ENCODE assay signal across 35 cellular contexts in genomic region chr19:57324992-57325391, GRCh38. TPM values are rescaled to one million over a fixed set of nuclear protein-coding genes. Genes with fewer than 3 reads are reported as not detected.
DNase-seq lines count a peak whose midpoint lies in the region; ATAC-seq, FAIRE-seq and TF ChIP-seq lines count a peak whose summit lies in the region.
"Had no signal": no experiment of that assay in that cellular context is flagged by ENCODE, and none has a peak within 500 bp of the region (broad histone marks: within the 10 kb centered on the region; RNA-seq: fewer than 3 reads in every experiment).

No MANE protein-coding gene starts in this region.

- H3K4me3 ChIP-seq in HEK293 (ENCODE audit: low read depth, low read length) (no peak overlapping the region), K562 (no peak overlapping the region), heart right ventricle (no peak overlapping the region)
- H3K4me3 ChIP-seq: A549; BLaER1; BLaER1 treated with 17β-estradiol and CSF1 and Interleukin-3, amounts not matched to agents 10 nM and 100 nM had no signal

- DNase-seq in K562 (ENCODE audit: extremely low read depth in 1 of 4, low spot score in 3 of 4) (no peak), endothelial cell (ENCODE audit: low spot score) (no peak), NCI-H1417 (lab: John Stamatoyannopoulos, UW) (no peak), heart right ventricle (no peak)
- DNase-seq in activated naive CD4-positive, alpha-beta T cell treated with anti-CD3 and anti-CD28 coated beads for 36 hours: no peak
- DNase-seq: 8988T; ACHN; AML-193; BE2C; C1 segment of cervical spinal cord; Caco-2; Calu3; CD4-positive, alpha-beta memory T cell; CD4-positive, alpha-beta T cell; CD4-positive, CD25-positive, alpha-beta regulatory T cell; CD8-positive, alpha-beta memory T cell; CD8-positive, alpha-beta T cell; COR-L47; DMS 273 treated with DMSO at 0.1 percent for 48 hours; DMS153; DMS53; DMS79; DMS79 treated with DMSO at 0.1 percent for 48 hours; DND-41; EL had no signal

- H3K79me2 ChIP-seq in K562 (ENCODE audit: control insufficient read depth, insufficient read depth, low read length): peaks cover 24% of the 10 kb centered on the region

- ATAC-seq in K562 (no peak), heart right ventricle (no peak)
- ATAC-seq: A549; CD8-positive, alpha-beta T cell had no signal

- BruUV-seq in K562 (replicated peaks; lab: Mats Ljungman, UMichigan): no TSS peak

- peaks cover 45% of the 10 kb centered on the region for H3K36me3 Mint-ChIP-seq in endothelial cell (ENCODE audit: low read depth, unreplicated experiment)
- peaks cover 91% of the 10 kb centered on the region for H3K36me3 Mint-ChIP-seq in activated naive CD4-positive, alpha-beta T cell treated with anti-CD3 and anti-CD28 coated beads for 36 hours (ENCODE audit: low read depth)

- no peak overlapping the region for H2AFZ ChIP-seq in K562 (ENCODE audit: low read depth, low read length)

- H3K27me3 Mint-ChIP-seq in endothelial cell (ENCODE audit: unreplicated experiment): peaks cover 9% of the 10 kb centered on the region
- no peaks in the 10 kb centered on the region for H3K27me3 Mint-ChIP-seq in activated naive CD4-positive, alpha-beta T cell treated with anti-CD3 and anti-CD28 coated beads for 36 hours (ENCODE audit: low read depth)
- H3K27me3 Mint-ChIP-seq: B cell; CD4-positive, alpha-beta memory T cell; CD4-positive, alpha-beta T cell; CD8-positive, alpha-beta memory T cell had no signal

- H3K4me3 Mint-ChIP-seq in endothelial cell (ENCODE audit: unreplicated experiment): peak overlapping the region; percentile 60
- no peak overlapping the region for H3K4me3 Mint-ChIP-seq in activated naive CD4-positive, alpha-beta T cell treated with anti-CD3 and anti-CD28 coated beads for 36 hours
- H3K4me3 Mint-ChIP-seq: B cell; CD14-positive monocyte; CD4-positive, alpha-beta memory T cell; CD4-positive, alpha-beta T cell; CD8-positive, alpha-beta T cell had no signal

- FAIRE-seq in K562 (lab: Jason Lieb, UNC): no peak
- FAIRE-seq: A204.1, A549, D721Med had no signal

- H3K36me3 ChIP-seq in HEK293 (ENCODE audit: control insufficient read depth in 2 of 2, insufficient read depth in 1 of 2, low read length in 2 of 2): peaks cover 62 to 76% of the 10 kb centered on the region in 2 experiments
- H3K36me3 ChIP-seq in K562 (ENCODE audit: control insufficient read depth, insufficient read depth, low read length): peaks cover 53% of the 10 kb centered on the region
- H3K36me3 ChIP-seq in heart right ventricle: peaks cover 12 to 72% (median 63%) of the 10 kb centered on the region in 9 donors

- no peaks in the 10 kb centered on the region for H3K9me3 ChIP-seq in HEK293 (ENCODE audit: control insufficient read depth, insufficient read depth, low read depth, low read length)
- H3K9me3 ChIP-seq in K562 (replicated peaks; ENCODE audit: control insufficient read depth, insufficient read depth, low read depth, low read length): peaks cover 6% of the 10 kb centered on the region
- H3K9me3 ChIP-seq in heart right ventricle: peaks cover 0 to 51% (median 20%) of the 10 kb centered on the region in 11 donors
- H3K9me3 ChIP-seq: BE2C, BLaER1, Caco-2 had no signal

- H3K27ac ChIP-seq in HEK293 (ENCODE audit: extremely low read depth, low read depth, low read length) (no peak overlapping the region), K562 (ENCODE audit: extremely low read depth, low read depth, low read length) (no peak overlapping the region), heart right ventricle (no peak overlapping the region)
- H3K27ac ChIP-seq: 22Rv1; A549; BLaER1; BLaER1 treated with 17β-estradiol and CSF1 and Interleukin-3, amounts not matched to agents 10 nM and 100 nM; C4-2B had no signal

- POLR2A ChIA-PET in HEK293 (lab: Yijun Ruan, JAX) (interaction anchor here (0.9 kb wide), 1 partner anchor 26 kb away, joined by 3 read pairs; the partner anchor contains the start of gene ZNF304), K562 (lab: Yijun Ruan, JAX) (no interaction called here)

- intact Hi-C loops in K562 (cut with micrococcal nuclease): no loop called here
- intact Hi-C loops in activated naive CD4-positive, alpha-beta T cell treated with anti-CD3 and anti-CD28 coated beads for 36 hours (cut with micrococcal nuclease): no loop called here
- intact Hi-C loops in heart right ventricle (cut with DNase I): loop anchor here in 2 of 10 donors (5.0 kb wide), 2 partner anchors 43 to 48 kb away; partner anchors contain the start of gene ZNF460 (in 1 of the 2)

- H3K9me1 ChIP-seq in K562 (ENCODE audit: control insufficient read depth, insufficient read depth, low read length): no peaks in the 10 kb centered on the region

- no peak for TF ChIP-seq POLR2A in K562 (conservative IDR thresholded peaks at IDR 0.05)

- H3K4me2 ChIP-seq in K562 (ENCODE audit: insufficient read depth, low read length): no peak overlapping the region
- H3K4me2 ChIP-seq: A549, BLaER1 had no signal

- TF ChIP-seq RAD21 in K562 (CRISPR knock-in tag; conservative IDR thresholded peaks at IDR 0.05 in 1 of 2, IDR thresholded peaks at IDR 0.05 in 1 of 2): no peak

- H3K9me3 Mint-ChIP-seq in endothelial cell (ENCODE audit: unreplicated experiment): no peaks in the 10 kb centered on the region
- H3K9me3 Mint-ChIP-seq in activated naive CD4-positive, alpha-beta T cell treated with anti-CD3 and anti-CD28 coated beads for 36 hours: peaks cover 52% of the 10 kb centered on the region

- TF ChIP-seq EP300 in K562 (IDR thresholded peaks at IDR 0.05; ENCODE audit: low read length): no peak

- peaks cover 19% of the 10 kb centered on the region for H3K4me1 Mint-ChIP-seq in endothelial cell (ENCODE audit: unreplicated experiment)
- peaks cover 19% of the 10 kb centered on the region for H3K4me1 Mint-ChIP-seq in activated naive CD4-positive, alpha-beta T cell treated with anti-CD3 and anti-CD28 coated beads for 36 hours (ENCODE audit: low read depth)

- H3K9ac ChIP-seq in K562 (ENCODE audit: insufficient read depth in 1 of 2, low read depth in 2 of 2, low read length in 2 of 2): no peak overlapping the region
- H3K9ac ChIP-seq: BLaER1; BLaER1 treated with 17β-estradiol and CSF1 and Interleukin-3, amounts not matched to agents 10 nM and 100 nM had no signal

- no peak for TF ChIP-seq CTCF in HEK293 (tag by site-specific recombination; IDR thresholded peaks at IDR 0.05)
- TF ChIP-seq CTCF in K562 (IDR thresholded peaks at IDR 0.05 in 2 of 3, conservative IDR thresholded peaks at IDR 0.05 in 1 of 3; ENCODE audit: insufficient read depth in 2 of 3, low read depth in 1 of 3, low read length in 3 of 3): no peak
- no peak for TF ChIP-seq CTCF in endothelial cell (IDR thresholded peaks at IDR 0.05; ENCODE audit: unreplicated experiment)
- TF ChIP-seq CTCF in heart right ventricle (IDR thresholded peaks at IDR 0.05): no peak

- CTCF ChIA-PET in HEK293 (lab: Yijun Ruan, JAX) (no interaction called here), K562 (lab: Yijun Ruan, JAX; ENCODE audit: low intra/inter-chr PET ratio) (no interaction called here)
- CTCF ChIA-PET in activated naive CD4-positive, alpha-beta T cell treated with anti-CD3 and anti-CD28 coated beads for 36 hours (lab: Charles Lee): no interaction called here

- in situ Hi-C loops in K562 (cut with MboI): no loop called here

- no peaks in the 10 kb centered on the region; the same call in 1 of the 2 replicates for H3K4me1 ChIP-seq in HEK293 (ENCODE audit: control insufficient read depth, insufficient read depth, low read length)
- H3K4me1 ChIP-seq in K562 (replicated peaks in 1 of 2; ENCODE audit: control insufficient read depth in 2 of 2, insufficient read depth in 2 of 2, low read length in 2 of 2): peaks cover 5 to 11% of the 10 kb centered on the region in 2 experiments; a peak in 4 of 5 replicates
- peaks cover 5 to 26% (median 19%) of the 10 kb centered on the region in 9 donors for H3K4me1 ChIP-seq in heart right ventricle
- H3K4me1 ChIP-seq: A549, BE2C, Caco-2 had no signal

- H3K27me3 ChIP-seq in K562 (ENCODE audit: control insufficient read depth in 2 of 2, insufficient read depth in 2 of 2, low read length in 2 of 2): no peaks in the 10 kb centered on the region
- no peaks in the 10 kb centered on the region for H3K27me3 ChIP-seq in heart right ventricle
- H3K27me3 ChIP-seq: BE2C had no signal

- H4K20me1 ChIP-seq in K562 (replicated peaks; ENCODE audit: control insufficient read depth, insufficient read depth, low read length): no peaks in the 10 kb centered on the region

- no peak overlapping the region for H3K27ac Mint-ChIP-seq in endothelial cell (ENCODE audit: unreplicated experiment)
- no peak overlapping the region for H3K27ac Mint-ChIP-seq in activated naive CD4-positive, alpha-beta T cell treated with anti-CD3 and anti-CD28 coated beads for 36 hours
- H3K27ac Mint-ChIP-seq: B cell; CD4-positive, alpha-beta memory T cell; CD4-positive, alpha-beta T cell; CD4-positive, CD25-positive, alpha-beta regulatory T cell; CD8-positive, alpha-beta T cell had no signal

RNA-seq across cellular contexts. Expression of gene ZNF543, which starts 4.7 kb away (rescaled TPM):
- 16.2 and 18.3 TPM in 2 replicates for total RNA-seq in K562 (2011; cell fraction: chromatin; rRNA removed; ENCODE audit: low replicate concordance)
- 13.3 and 18.2 TPM in 2 replicates for total RNA-seq in K562 (2011; cell fraction: nucleolus; rRNA removed)
- total RNA-seq in K562 (2011; cell fraction: nucleoplasm; rRNA removed): 10.3 and 12.8 TPM in 2 replicates
- 2.4 and 3.0 TPM in 2 replicates for total RNA-seq in K562 (2014; rRNA removed)
- total RNA-seq in K562 (2014; rRNA removed; fragmentation: Illumina TruSeq; extraction: Trizol): 5.5 and 6.7 TPM in 2 replicates
- 3.8 and 4.5 TPM in 2 replicates for total RNA-seq in K562 (2015; rRNA removed; fragmentation: Illumina TruSeq; extraction: Trizol)
- 3.8 and 4.7 TPM in 2 replicates for total RNA-seq in K562 (2021)
- 1.9 and 2.4 TPM in 2 replicates for polyA plus RNA-seq in K562 (2011; rRNA removed)
- polyA plus RNA-seq in K562 (2011; cell fraction: cytosol; rRNA removed): 1.1 and 1.2 TPM in 2 replicates
- 1.7 and 2.0 TPM in 2 replicates for polyA plus RNA-seq in K562 (2011; cell fraction: nucleus; rRNA removed)
- polyA plus RNA-seq in K562 (2012): 0.89 and 0.91 TPM in 2 replicates
- polyA plus RNA-seq in K562 (2014; fragmentation: Illumina TruSeq; extraction: Trizol): 1.1 and 1.2 TPM in 2 replicates
- under 1 TPM; 0.14 to 0.46 TPM for polyA plus RNA-seq in K562 (2014; fragmentation: Nextera tagmentation; extraction: Ambion mirVana)
- polyA plus RNA-seq in K562 (2014; rRNA removed): 1.5 and 1.6 TPM in 2 replicates
- polyA minus RNA-seq in K562 (2011; rRNA and poly(A)+ RNA removed): 10.5 and 10.9 TPM in 2 replicates
- polyA minus RNA-seq in K562 (2011; cell fraction: cytosol; rRNA and poly(A)+ RNA removed): 2.2 and 4.7 TPM in 2 replicates
- 3.6 and 6.1 TPM in 2 replicates for polyA minus RNA-seq in K562 (2011; cell fraction: nucleus; rRNA and poly(A)+ RNA removed)
- total RNA-seq in endothelial cell (ENCODE audit: unreplicated experiment): 13.7 TPM
- total RNA-seq in activated naive CD4-positive, alpha-beta T cell treated with anti-CD3 and anti-CD28 coated beads for 36 hours: 1 to 10 TPM; 3.2 to 3.5 TPM
- 1 to 10 TPM; 5.5 to 9.2 (median 7.0) TPM for total RNA-seq in heart right ventricle
- polyA plus RNA-seq in heart right ventricle: 1 to 10 TPM in 1 of 2 donors, under 1 TPM in 1; 0.86 to 2.1 TPM

RNA-seq across cellular contexts. Expression of gene ZNF304, which starts 26.1 kb away (rescaled TPM):
- 9.8 and 12.0 TPM in 2 replicates for total RNA-seq in K562 (2011; cell fraction: chromatin; rRNA removed; ENCODE audit: low replicate concordance)
- total RNA-seq in K562 (2011; cell fraction: nucleolus; rRNA removed): 7.0 and 8.8 TPM in 2 replicates
- total RNA-seq in K562 (2011; cell fraction: nucleoplasm; rRNA removed): 7.7 and 8.0 TPM in 2 replicates
- 2.3 and 3.6 TPM in 2 replicates for total RNA-seq in K562 (2014; rRNA removed)
- 4.5 and 5.2 TPM in 2 replicates for total RNA-seq in K562 (2014; rRNA removed; fragmentation: Illumina TruSeq; extraction: Trizol)
- 3.6 and 4.2 TPM in 2 replicates for total RNA-seq in K562 (2015; rRNA removed; fragmentation: Illumina TruSeq; extraction: Trizol)
- total RNA-seq in K562 (2021): 3.6 and 4.2 TPM in 2 replicates
- 4.3 and 5.5 TPM in 2 replicates for polyA plus RNA-seq in K562 (2011; rRNA removed)
- polyA plus RNA-seq in K562 (2011; cell fraction: cytosol; rRNA removed): 2.3 and 3.4 TPM in 2 replicates
- 5.8 and 7.7 TPM in 2 replicates for polyA plus RNA-seq in K562 (2011; cell fraction: nucleus; rRNA removed)
- 3.2 and 3.4 TPM in 2 replicates for polyA plus RNA-seq in K562 (2012)
- 3.3 and 3.4 TPM in 2 replicates for polyA plus RNA-seq in K562 (2014; fragmentation: Illumina TruSeq; extraction: Trizol)
- polyA plus RNA-seq in K562 (2014; fragmentation: Nextera tagmentation; extraction: Ambion mirVana): 1 to 10 TPM in 1 of 2 experiments, under 1 TPM in 1; 0.82 to 1.0 TPM
- 2.0 and 2.1 TPM in 2 replicates for polyA plus RNA-seq in K562 (2014; rRNA removed)
- polyA minus RNA-seq in K562 (2011; rRNA and poly(A)+ RNA removed): 9.9 and 11.2 TPM in 2 replicates
- polyA minus RNA-seq in K562 (2011; cell fraction: cytosol; rRNA and poly(A)+ RNA removed): 4.1 and 4.5 TPM in 2 replicates
- 3.1 and 5.0 TPM in 2 replicates for polyA minus RNA-seq in K562 (2011; cell fraction: nucleus; rRNA and poly(A)+ RNA removed)
- 15.7 TPM for total RNA-seq in endothelial cell (ENCODE audit: unreplicated experiment)
- total RNA-seq in activated naive CD4-positive, alpha-beta T cell treated with anti-CD3 and anti-CD28 coated beads for 36 hours: 1 to 10 TPM; 3.3 to 3.6 TPM
- total RNA-seq in heart right ventricle: 10 to 100 TPM in 8 of 10 donors, 1 to 10 TPM in 2; 8.0 to 15.7 (median 11.4) TPM
- 1 to 10 TPM; 3.4 to 3.7 TPM for polyA plus RNA-seq in heart right ventricle

RNA-seq across cellular contexts. Expression of gene TRAPPC2B, which starts 38.4 kb away (rescaled TPM):
- 2.1 and 3.5 TPM in 2 replicates for total RNA-seq in K562 (2011; cell fraction: chromatin; rRNA removed; ENCODE audit: low replicate concordance)
- total RNA-seq in K562 (2011; cell fraction: nucleolus; rRNA removed): 2.2 and 3.6 TPM in 2 replicates
- total RNA-seq in K562 (2011; cell fraction: nucleoplasm; rRNA removed): 2.6 and 3.2 TPM in 2 replicates
- total RNA-seq in K562 (2014; rRNA removed) (2.8 and 3.4 TPM in 2 replicates), K562 (2014; rRNA removed; fragmentation: Illumina TruSeq; extraction: Trizol) (4.4 and 5.4 TPM in 2 replicates), K562 (2015; rRNA removed; fragmentation: Illumina TruSeq; extraction: Trizol) (3.3 and 3.5 TPM in 2 replicates), K562 (2021) (1.8 and 2.2 TPM in 2 replicates), endothelial cell (ENCODE audit: unreplicated experiment) (13.0 TPM), heart right ventricle (10 to 100 TPM in 7 of 10 donors, 1 to 10 TPM in 3; 8.1 to 18.8 (median 11.4) TPM)
- polyA plus RNA-seq in K562 (2011; rRNA removed) (7.0 and 10.5 TPM in 2 replicates), K562 (2014; fragmentation: Illumina TruSeq; extraction: Trizol) (5.0 and 5.2 TPM in 2 replicates), K562 (2014; fragmentation: Nextera tagmentation; extraction: Ambion mirVana) (10 to 100 TPM; 13.1 to 20.4 TPM), K562 (2014; rRNA removed) (4.0 and 4.6 TPM in 2 replicates), heart right ventricle (10 to 100 TPM; 31.8 to 37.5 TPM)
- 8.3 and 8.7 TPM in 2 replicates for polyA plus RNA-seq in K562 (2011; cell fraction: cytosol; rRNA removed)
- polyA plus RNA-seq in K562 (2011; cell fraction: nucleus; rRNA removed): 1.9 and 2.6 TPM in 2 replicates
- polyA plus RNA-seq in K562 (2012): 4.1 and 6.2 TPM in 2 replicates
- polyA minus RNA-seq in K562 (2011; rRNA and poly(A)+ RNA removed): 1.9 and 2.7 TPM in 2 replicates
- 3.1 TPM in 1 of 2 replicates, not detected in the other for polyA minus RNA-seq in K562 (2011; cell fraction: cytosol; rRNA and poly(A)+ RNA removed)
- polyA minus RNA-seq in K562 (2011; cell fraction: nucleus; rRNA and poly(A)+ RNA removed): 0.94 and 1.3 TPM in 2 replicates
- total RNA-seq in activated naive CD4-positive, alpha-beta T cell treated with anti-CD3 and anti-CD28 coated beads for 36 hours: 1 to 10 TPM; 3.1 to 3.4 TPM

RNA-seq across cellular contexts. Expression of gene ZNF547, which starts 38.4 kb away (rescaled TPM):
- total RNA-seq in K562 (2011; cell fraction: chromatin; rRNA removed; ENCODE audit: low replicate concordance): 2.5 and 4.6 TPM in 2 replicates
- total RNA-seq in K562 (2011; cell fraction: nucleolus; rRNA removed): 1.0 and 2.0 TPM in 2 replicates
- total RNA-seq in K562 (2011; cell fraction: nucleoplasm; rRNA removed): 2.0 and 2.1 TPM in 2 replicates
- 0.09 and 0.41 TPM in 2 replicates for total RNA-seq in K562 (2014; rRNA removed)
- total RNA-seq in K562 (2014; rRNA removed; fragmentation: Illumina TruSeq; extraction: Trizol): 0.35 and 0.51 TPM in 2 replicates
- 0.30 and 0.40 TPM in 2 replicates for total RNA-seq in K562 (2015; rRNA removed; fragmentation: Illumina TruSeq; extraction: Trizol)
- total RNA-seq in K562 (2021): 0.16 and 0.51 TPM in 2 replicates
- polyA plus RNA-seq in K562 (2011; rRNA removed): 0.96 and 1.0 TPM in 2 replicates
- 0.24 and 0.31 TPM in 2 replicates for polyA plus RNA-seq in K562 (2011; cell fraction: cytosol; rRNA removed)
- 0.84 and 1.00 TPM in 2 replicates for polyA plus RNA-seq in K562 (2011; cell fraction: nucleus; rRNA removed)
- polyA plus RNA-seq in K562 (2012): 0.33 and 0.36 TPM in 2 replicates
- polyA plus RNA-seq in K562 (2014; fragmentation: Illumina TruSeq; extraction: Trizol): 0.19 and 0.37 TPM in 2 replicates
- under 1 TPM; 0.27 to 0.30 TPM for polyA plus RNA-seq in K562 (2014; fragmentation: Nextera tagmentation; extraction: Ambion mirVana)
- 0.03 and 0.07 TPM in 2 replicates for polyA plus RNA-seq in K562 (2014; rRNA removed)
- polyA minus RNA-seq in K562 (2011; rRNA and poly(A)+ RNA removed): 0.81 and 1.1 TPM in 2 replicates
- not detected in 2 replicates for polyA minus RNA-seq in K562 (2011; cell fraction: cytosol; rRNA and poly(A)+ RNA removed)
- polyA minus RNA-seq in K562 (2011; cell fraction: nucleus; rRNA and poly(A)+ RNA removed): 0.81 and 2.3 TPM in 2 replicates
- total RNA-seq in endothelial cell (ENCODE audit: unreplicated experiment): 4.8 TPM
- total RNA-seq in activated naive CD4-positive, alpha-beta T cell treated with anti-CD3 and anti-CD28 coated beads for 36 hours: 1 to 10 TPM in 1 of 2 experiments, under 1 TPM in 1; 0.84 to 1.3 TPM
- 1 to 10 TPM; 2.0 to 4.2 (median 2.8) TPM for total RNA-seq in heart right ventricle
- polyA plus RNA-seq in heart right ventricle: 1 to 10 TPM; 1.4 to 4.2 TPM

RNA-seq across cellular contexts. Expression of gene ZNF460, which starts 44.7 kb away (rescaled TPM):
- 169 and 191 TPM in 2 replicates for total RNA-seq in K562 (2011; cell fraction: chromatin; rRNA removed; ENCODE audit: low replicate concordance)
- 131 and 161 TPM in 2 replicates for total RNA-seq in K562 (2011; cell fraction: nucleolus; rRNA removed)
- total RNA-seq in K562 (2011; cell fraction: nucleoplasm; rRNA removed): 111 and 139 TPM in 2 replicates
- total RNA-seq in K562 (2014; rRNA removed) (18.5 and 22.1 TPM in 2 replicates), K562 (2014; rRNA removed; fragmentation: Illumina TruSeq; extraction: Trizol) (36.2 and 36.7 TPM in 2 replicates), K562 (2015; rRNA removed; fragmentation: Illumina TruSeq; extraction: Trizol) (24.7 and 24.9 TPM in 2 replicates), K562 (2021) (28.0 and 29.6 TPM in 2 replicates), endothelial cell (ENCODE audit: unreplicated experiment) (51.2 TPM), heart right ventricle (10 to 100 TPM; 22.9 to 50.3 (median 41.1) TPM)
- polyA plus RNA-seq in K562 (2011; rRNA removed) (16.6 and 23.6 TPM in 2 replicates), K562 (2014; fragmentation: Illumina TruSeq; extraction: Trizol) (1.1 and 1.2 TPM in 2 replicates), K562 (2014; fragmentation: Nextera tagmentation; extraction: Ambion mirVana) (under 1 TPM; 0.45 to 0.87 TPM), K562 (2014; rRNA removed) (5.6 and 7.1 TPM in 2 replicates), heart right ventricle (1 to 10 TPM in 1 of 2 donors, under 1 TPM in 1; 0.42 to 4.7 TPM)
- 6.0 and 14.3 TPM in 2 replicates for polyA plus RNA-seq in K562 (2011; cell fraction: cytosol; rRNA removed)
- polyA plus RNA-seq in K562 (2011; cell fraction: nucleus; rRNA removed): 17.9 and 23.9 TPM in 2 replicates
- polyA plus RNA-seq in K562 (2012): 1.1 and 1.2 TPM in 2 replicates
- 183 and 200 TPM in 2 replicates for polyA minus RNA-seq in K562 (2011; rRNA and poly(A)+ RNA removed)
- 67.0 and 68.1 TPM in 2 replicates for polyA minus RNA-seq in K562 (2011; cell fraction: cytosol; rRNA and poly(A)+ RNA removed)
- 54.9 and 131 TPM in 2 replicates for polyA minus RNA-seq in K562 (2011; cell fraction: nucleus; rRNA and poly(A)+ RNA removed)
- total RNA-seq in activated naive CD4-positive, alpha-beta T cell treated with anti-CD3 and anti-CD28 coated beads for 36 hours: 10 to 100 TPM; 61.4 to 63.3 TPM
